In the genomic region with DNA sequence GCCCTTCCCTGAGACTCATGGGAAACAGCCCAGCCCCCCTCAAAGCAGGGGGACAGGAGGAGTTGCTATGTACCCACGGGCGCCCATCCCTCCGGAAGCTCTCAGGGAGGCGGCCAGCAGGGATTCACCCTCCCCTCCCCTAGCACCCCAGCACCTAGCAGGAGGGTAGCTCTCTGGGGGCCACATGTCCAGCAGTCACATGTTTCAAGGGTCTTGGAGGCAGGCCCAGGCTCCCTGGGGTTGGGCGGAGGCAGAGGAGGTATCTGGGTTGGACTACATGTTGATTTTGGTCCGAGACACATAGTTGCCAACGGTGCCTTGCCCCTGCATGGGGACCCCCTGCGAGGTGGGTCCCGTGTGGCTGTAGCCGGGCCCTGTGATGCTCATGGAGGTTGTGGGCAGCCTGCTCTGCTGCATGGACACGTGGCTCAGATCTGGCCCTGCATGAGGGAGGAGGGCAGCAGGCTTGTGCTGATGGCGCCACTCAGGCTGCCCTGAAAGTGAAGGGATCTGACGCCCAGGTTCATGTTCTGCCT, we compare ENCODE assay signal across 29 cellular contexts.
"Had no signal": no experiment of that assay in that cellular context is flagged by ENCODE, and none has a peak within 500 bp of the region (broad histone marks: within the 10 kb centered on the region; RNA-seq: fewer than 3 reads in every experiment).

No MANE protein-coding gene starts in this region.

- FAIRE-seq: colon, endometrium, endothelial cell of umbilical vein, frontal cortex had no signal

- H3K27ac Mint-ChIP-seq: dendritic cell treated with granulocyte-macrophage colony-stimulating factor and Interleukin-4, amounts not matched to agents 40 ng/mL and 50 ng/mL, for 4 days; effector memory CD8-positive, alpha-beta T cell; endodermal cell had no signal

- H3K4me3 ChIP-seq: colonic mucosa, coronary artery, dorsolateral prefrontal cortex, esophagus muscularis mucosa, esophagus squamous epithelium, gastrocnemius medialis, gastroesophageal sphincter, heart left ventricle, heart right ventricle had no signal

- H3K9me3 ChIP-seq: colonic mucosa, esophagus muscularis mucosa, esophagus squamous epithelium, gastrocnemius medialis, gastroesophageal sphincter, heart left ventricle, heart right ventricle had no signal

- H3K36me3 ChIP-seq: colonic mucosa, esophagus muscularis mucosa, esophagus squamous epithelium, gastrocnemius medialis, gastroesophageal sphincter, heart left ventricle, heart right ventricle had no signal

- ATAC-seq: effector memory CD8-positive, alpha-beta T cell; esophagus mucosa; foreskin keratinocyte; gastrocnemius medialis; gastroesophageal sphincter; heart left ventricle had no signal

- DNase-seq: colonic mucosa; cortex of kidney; dermis blood vessel endothelial cell; dorsolateral prefrontal cortex; effector CD4-positive, alpha-beta T cell; effector CD8-positive, alpha-beta T cell; effector memory CD4-positive, alpha-beta T cell; effector memory CD8-positive, alpha-beta T cell; endodermal cell; erythroblast; esophagus squamous epithelium; foreskin fibroblast; foreskin keratinocyte; foreskin melanocyte; gastrocnemius medialis; glutamatergic neuron; head of caudate nucleus; heart right ventricle had no signal

- H3K27ac ChIP-seq: colonic mucosa, coronary artery, epithelial cell of prostate, esophagus muscularis mucosa, esophagus squamous epithelium, foreskin keratinocyte, gastrocnemius medialis, gastroesophageal sphincter, heart left ventricle, heart right ventricle had no signal

- H3K4me3 Mint-ChIP-seq: dendritic cell treated with granulocyte-macrophage colony-stimulating factor and Interleukin-4, amounts not matched to agents 40 ng/mL and 50 ng/mL, for 4 days; effector memory CD8-positive, alpha-beta T cell; endodermal cell had no signal

- H3K4me1 ChIP-seq: colonic mucosa, esophagus squamous epithelium, foreskin keratinocyte, gastrocnemius medialis, gastroesophageal sphincter had no signal

- H3K27me3 Mint-ChIP-seq: dendritic cell treated with granulocyte-macrophage colony-stimulating factor and Interleukin-4, amounts not matched to agents 40 ng/mL and 50 ng/mL, for 4 days had no signal

- H3K4me1 Mint-ChIP-seq: endodermal cell had no signal

- H3K27me3 ChIP-seq: colonic mucosa, dorsolateral prefrontal cortex, esophagus muscularis mucosa, foreskin keratinocyte, gastrocnemius medialis, heart left ventricle, heart right ventricle had no signal

- H3K9me3 Mint-ChIP-seq: dendritic cell treated with granulocyte-macrophage colony-stimulating factor and Interleukin-4, amounts not matched to agents 40 ng/mL and 50 ng/mL, for 4 days; effector memory CD8-positive, alpha-beta T cell; endodermal cell had no signal
